In genomic region chr13:101323601-101324000, GRCh38 we compare ENCODE assay signal across 27 cellular contexts.
"Had no signal": no experiment of that assay in that cellular context is flagged by ENCODE, and none has a peak within 500 bp of the region (broad histone marks: within the 10 kb centered on the region; RNA-seq: fewer than 3 reads in every experiment).

No MANE protein-coding gene starts in this region.

- H3K4me1 Mint-ChIP-seq: naive thymus-derived CD4-positive, alpha-beta T cell had no signal

- H3K36me3 ChIP-seq: esophagus squamous epithelium, gastrocnemius medialis, heart right ventricle, left lung, lower lobe of right lung had no signal

- H3K4me3 Mint-ChIP-seq: mesothelial cell of epicardium; naive thymus-derived CD4-positive, alpha-beta T cell had no signal

- H3K9me3 ChIP-seq: esophagus squamous epithelium, gastrocnemius medialis, heart right ventricle, lower lobe of right lung had no signal

- H3K27ac Mint-ChIP-seq: mesothelial cell of epicardium; naive thymus-derived CD4-positive, alpha-beta T cell had no signal

- DNase-seq: dermis blood vessel endothelial cell; dorsolateral prefrontal cortex; effector CD4-positive, alpha-beta T cell; effector memory CD4-positive, alpha-beta T cell; erythroblast; esophagus squamous epithelium; foreskin fibroblast; foreskin melanocyte; gastrocnemius medialis; glutamatergic neuron; head of caudate nucleus; heart right ventricle; hippocampal formation; left cardiac atrium; left lung; left ventricle myocardium superior; lower lobe of right lung; mesenchymal stem cell; naive thymus-derived CD4-positive, alpha-beta T cell had no signal

- H3K27ac ChIP-seq: coronary artery, dorsolateral prefrontal cortex, epithelial cell of prostate, esophagus squamous epithelium, gastrocnemius medialis, heart right ventricle, left lung, lower lobe of right lung had no signal

- ATAC-seq: esophagus mucosa; gastrocnemius medialis; heart right ventricle; left cardiac atrium; left lung; left ventricle myocardium superior; lower lobe of right lung; naive thymus-derived CD4-positive, alpha-beta T cell had no signal

- H3K36me3 Mint-ChIP-seq: mesothelial cell of epicardium; naive thymus-derived CD4-positive, alpha-beta T cell had no signal

- H3K9me3 Mint-ChIP-seq: mesothelial cell of epicardium; naive thymus-derived CD4-positive, alpha-beta T cell had no signal

- H3K4me1 ChIP-seq: esophagus squamous epithelium, gastrocnemius medialis, heart right ventricle, left lung, lower lobe of right lung had no signal

- FAIRE-seq: colon, endothelial cell of umbilical vein, islet of Langerhans, keratinocyte had no signal

- H3K4me3 ChIP-seq: coronary artery, dorsolateral prefrontal cortex, esophagus squamous epithelium, gastrocnemius medialis, heart right ventricle, left lung, lower lobe of right lung had no signal

- H3K27me3 ChIP-seq: dorsolateral prefrontal cortex, esophagus squamous epithelium, gastrocnemius medialis, heart right ventricle, left lung had no signal
